19 cellular contexts compared by ENCODE assay signal in the genomic region with DNA sequence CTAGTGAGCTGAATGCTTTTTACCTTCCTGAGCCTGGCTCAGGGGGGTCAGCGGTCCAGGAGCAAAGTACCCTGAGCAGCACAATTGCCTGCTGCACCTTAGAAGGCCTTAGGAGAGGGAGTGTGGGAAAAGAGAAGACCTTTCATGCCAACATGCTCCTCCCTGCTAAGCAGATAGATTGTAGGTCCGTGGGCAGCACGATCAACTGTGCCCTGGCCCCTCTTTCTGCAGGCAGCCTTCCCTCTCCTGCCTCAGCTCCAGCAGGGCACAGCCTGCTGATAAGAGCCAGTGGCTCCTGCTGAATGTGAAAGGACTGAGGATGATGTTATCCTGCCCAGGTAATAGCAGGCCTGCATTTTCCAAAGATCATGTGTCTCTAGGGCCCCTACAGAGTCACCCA. TPM values are rescaled to one million over a fixed set of nuclear protein-coding genes. Genes with fewer than 3 reads are reported as not detected.
DNase-seq lines count a peak whose midpoint lies in the region; TF ChIP-seq lines count a peak whose summit lies in the region.
"Had no signal": no experiment of that assay in that cellular context is flagged by ENCODE, and none has a peak within 500 bp of the region (broad histone marks: within the 10 kb centered on the region; RNA-seq: fewer than 3 reads in every experiment).

No MANE protein-coding gene starts in this region.

- no peak for TF ChIP-seq POLR2A in sigmoid colon (IDR thresholded peaks at IDR 0.05)

- WGBS in sigmoid colon, 2 donors, result 88 to 91% methylated on average over 3 of the region's 3 CpGs

- TF ChIP-seq CTCF in WERI-Rb-1 (IDR thresholded peaks at IDR 0.05; ENCODE audit: low read depth, low read length), result no peak
- TF ChIP-seq CTCF in sigmoid colon (IDR thresholded peaks at IDR 0.05), result no peak
- no peak for TF ChIP-seq CTCF in GM10266 (IDR thresholded peaks at IDR 0.05; ENCODE audit: control insufficient read depth, insufficient read depth, low read depth, missing control alignments)

- no peak overlapping the region for H3K4me3 ChIP-seq in BLaER1 treated with 17β-estradiol and CSF1 and Interleukin-3, amounts not matched to agents 10 nM and 100 nM
- H3K4me3 ChIP-seq in WERI-Rb-1 (ENCODE audit: low read depth, low read length), result no peak overlapping the region
- no peak overlapping the region for H3K4me3 ChIP-seq in sigmoid colon
- H3K4me3 ChIP-seq: GM23338 had no signal

- DNase-seq in WERI-Rb-1, result no peak
- DNase-seq in inferior parietal cortex (ENCODE audit: extremely low spot score), result peak; percentile 3
- peak; percentile 42 for DNase-seq in sigmoid colon
- DNase-seq in GM19240 (ENCODE audit: insufficient read length, low spot score), result no peak
- DNase-seq in GM10266 (ENCODE audit: extremely low spot score), result no peak
- DNase-seq in stimulated activated CD4-positive, alpha-beta T cell treated with anti-CD3 and anti-CD28 coated beads, Interleukin-4, amount 100 ng/mL, for 1 hour, result no peak
- DNase-seq in activated naive CD4-positive, alpha-beta T cell treated with Interleukin-2 at 50 U/mL for 16 hours, result no peak
- DNase-seq: COR-L47, DMS53, MM.1S, NCI-H1105, NCI-H187 treated with DMSO at 0.1 percent for 48 hours, NCI-H2171, NCI-H446 treated with DMSO at 0.1 percent for 48 hours, SHP77 treated with DMSO at 0.1 percent for 48 hours had no signal

- peaks cover 0 to 78% (median 46%) of the 10 kb centered on the region in 11 experiments; a peak in 15 of 22 replicates for H4K20me1 ChIP-seq in BLaER1 treated with 17β-estradiol and CSF1 and Interleukin-3, amounts not matched to agents 10 nM and 100 nM

- H3K27ac ChIP-seq in BLaER1 treated with 17β-estradiol and CSF1 and Interleukin-3, amounts not matched to agents 10 nM and 100 nM, result peak overlapping the region in 2 of 11 experiments; percentile 20 to 23; a peak in 3 of 22 replicates
- H3K27ac ChIP-seq in WERI-Rb-1 (peak overlapping the region; percentile 93), sigmoid colon (no peak overlapping the region)
- H3K27ac ChIP-seq: KMS-11 had no signal

- intact Hi-C loops in sigmoid colon (cut with DNase I), result no loop called here

- H3K4me2 ChIP-seq in BLaER1 treated with 17β-estradiol and CSF1 and Interleukin-3, amounts not matched to agents 10 nM and 100 nM, result peak overlapping the region; percentile 4 to 100 (median 95); a peak in 21 of 22 replicates
- H3K4me2 ChIP-seq: GM23338, KMS-11 had no signal

- TF ChIP-seq EP300 in sigmoid colon (IDR thresholded peaks at IDR 0.05), result no peak

- H3K9me3 ChIP-seq in BLaER1 treated with 17β-estradiol and CSF1 and Interleukin-3, amounts not matched to agents 10 nM and 100 nM (replicated peaks in 1 of 11), result no peaks in the 10 kb centered on the region
- H3K9me3 ChIP-seq in WERI-Rb-1 (ENCODE audit: severe bottlenecking), result no peaks in the 10 kb centered on the region
- H3K9me3 ChIP-seq in sigmoid colon, result no peaks in the 10 kb centered on the region

- peaks cover 0 to 43% (median 0%) of the 10 kb centered on the region in 11 experiments; a peak in 6 of 22 replicates for H3K27me3 ChIP-seq in BLaER1 treated with 17β-estradiol and CSF1 and Interleukin-3, amounts not matched to agents 10 nM and 100 nM
- no peaks in the 10 kb centered on the region for H3K27me3 ChIP-seq in WERI-Rb-1 (ENCODE audit: insufficient read depth, low read depth, severe bottlenecking)
- H3K27me3 ChIP-seq in sigmoid colon, result peaks cover 3 to 16% (median 16%) of the 10 kb centered on the region in 3 donors

- H3K9ac ChIP-seq in BLaER1 treated with 17β-estradiol and CSF1 and Interleukin-3, amounts not matched to agents 10 nM and 100 nM, result peak overlapping the region in 4 of 11 experiments; percentile 29 to 63 (median 40); a peak in 4 of 22 replicates
- H3K9ac ChIP-seq: KMS-11 had no signal

- H3K36me3 ChIP-seq in BLaER1 treated with 17β-estradiol and CSF1 and Interleukin-3, amounts not matched to agents 10 nM and 100 nM, result no peaks in the 10 kb centered on the region
- H3K36me3 ChIP-seq in WERI-Rb-1 (peaks cover 32% of the 10 kb centered on the region), sigmoid colon (no peaks in the 10 kb centered on the region)

- H3K4me1 ChIP-seq in BLaER1 treated with 17β-estradiol and CSF1 and Interleukin-3, amounts not matched to agents 10 nM and 100 nM, result peaks cover 28 to 90% (median 86%) of the 10 kb centered on the region in 10 experiments
- H3K4me1 ChIP-seq in sigmoid colon, result peaks cover 2 to 15% (median 12%) of the 10 kb centered on the region in 4 donors

RNA-seq across cellular contexts. Expression of a gene that starts 4.1 kb away (rescaled TPM):
- total RNA-seq in sigmoid colon, result 1 to 10 TPM; 3.1 to 3.9 (median 3.8) TPM
- polyA plus RNA-seq in sigmoid colon, result 1 to 10 TPM in 2 of 3 donors, under 1 TPM in 1; 0.46 to 2.5 (median 1.2) TPM
- polyA plus RNA-seq: CD14-positive monocyte had no signal

Comparison
In these comparisons a context has a peak if more than half of its experiments do, and no peak if none do; other contexts are left out.
1. DNase-seq: peak in inferior parietal cortex (single experiment) and sigmoid colon (single experiment); none in WERI-Rb-1 (single experiment), GM19240 (single experiment), GM10266 (single experiment), stimulated activated CD4-positive, alpha-beta T cell treated with anti-CD3 and anti-CD28 coated beads, Interleukin-4, amount 100 ng/mL, for 1 hour (single experiment) and activated naive CD4-positive, alpha-beta T cell treated with Interleukin-2 at 50 U/mL for 16 hours (single experiment).